Comparison of ENCODE assay signal across 9 cellular contexts in genomic region chr1:155051777-155052398, GRCh38. TPM values are rescaled to one million over a fixed set of nuclear protein-coding genes. Genes with fewer than 3 reads are reported as not detected.
DNase-seq lines count a peak whose midpoint lies in the region; ATAC-seq, FAIRE-seq and TF ChIP-seq lines count a peak whose summit lies in the region.
"Had no signal": no experiment of that assay in that cellular context is flagged by ENCODE, and none has a peak within 500 bp of the region (broad histone marks: within the 10 kb centered on the region; RNA-seq: fewer than 3 reads in every experiment).

No MANE protein-coding gene starts in this region.

- peak overlapping the region; percentile 52 for H3K4me3 ChIP-seq in Jurkat, Clone E6-1 (ENCODE audit: low read length)
- H3K4me3 ChIP-seq in K562 (peak overlapping the region; percentile 80), iPS-11a (ENCODE audit: low read depth, low read length) (peak overlapping the region; percentile 43), skeletal muscle cell (ENCODE audit: low read depth, low read length) (peak overlapping the region; percentile 83)

- WGBS in K562 (ENCODE audit: insufficient coverage, low coverage, missing lambda C conversion rate): 13% methylated on average over 17 of the region's 27 CpGs

- CTCF ChIA-PET in K562 (lab: Yijun Ruan, JAX; ENCODE audit: low intra/inter-chr PET ratio): no interaction called here

- no peak for TF ChIP-seq CTCF in K562 (IDR thresholded peaks at IDR 0.05 in 2 of 3, conservative IDR thresholded peaks at IDR 0.05 in 1 of 3; ENCODE audit: insufficient read depth in 2 of 3, low read depth in 1 of 3, low read length in 3 of 3)

- peak overlapping the region; percentile 81 for H3K4me2 ChIP-seq in K562 (ENCODE audit: insufficient read depth, low read length)

- H3K9me3 ChIP-seq in K562 (replicated peaks; ENCODE audit: control insufficient read depth, insufficient read depth, low read depth, low read length): no peaks in the 10 kb centered on the region

- H3K79me2 ChIP-seq in K562 (ENCODE audit: control insufficient read depth, insufficient read depth, low read length): peaks cover 19% of the 10 kb centered on the region

- H3K4me1 ChIP-seq in K562 (replicated peaks in 1 of 2; ENCODE audit: control insufficient read depth in 2 of 2, insufficient read depth in 2 of 2, low read length in 2 of 2): peaks cover 29 to 55% of the 10 kb centered on the region in 2 experiments

- H4K20me1 ChIP-seq in K562 (replicated peaks; ENCODE audit: control insufficient read depth, insufficient read depth, low read length): no peaks in the 10 kb centered on the region

- TF ChIP-seq POLR2A in K562 (conservative IDR thresholded peaks at IDR 0.05): no peak

- POLR2A ChIA-PET in K562 (lab: Yijun Ruan, JAX): interaction anchor here (0.8 to 1.7 kb wide), 2 partner anchors 41 to 57 kb away, joined by 5 to 6 read pairs; no protein-coding TSS in a partner anchor

- no TSS peak for BruUV-seq in K562 (replicated peaks; lab: Mats Ljungman, UMichigan)

- no peak for TF ChIP-seq RAD21 in K562 (CRISPR knock-in tag; conservative IDR thresholded peaks at IDR 0.05 in 1 of 2, IDR thresholded peaks at IDR 0.05 in 1 of 2)

- peaks cover 30% of the 10 kb centered on the region; the same call in 1 of the 3 replicates for H3K36me3 ChIP-seq in K562 (ENCODE audit: control insufficient read depth, insufficient read depth, low read length)

- H3K9me1 ChIP-seq in K562 (ENCODE audit: control insufficient read depth, insufficient read depth, low read length): no peaks in the 10 kb centered on the region

- no peak for TF ChIP-seq EP300 in K562 (IDR thresholded peaks at IDR 0.05; ENCODE audit: low read length)

- H2AFZ ChIP-seq in K562 (ENCODE audit: low read depth, low read length): peak overlapping the region; percentile 92

- ATAC-seq in K562 (peak; percentile 1; the same call in 2 of the 3 replicates), GM18519 (IDR thresholded peaks at IDR 0.05; ENCODE audit: low FRiP score, unreplicated experiment) (no peak)

- H3K27me3 ChIP-seq in K562 (ENCODE audit: control insufficient read depth in 2 of 2, insufficient read depth in 2 of 2, low read length in 2 of 2): no peaks in the 10 kb centered on the region

- no peak overlapping the region; the same call in 2 of the 3 replicates for H3K27ac ChIP-seq in K562 (ENCODE audit: extremely low read depth, low read depth, low read length)

- FAIRE-seq in K562 (lab: Jason Lieb, UNC): no peak

- intact Hi-C loops in K562 (cut with micrococcal nuclease): no loop called here

- DNase-seq in DMS153 (lab: John Stamatoyannopoulos, UW) (peak; percentile 26), DMS153 treated with DMSO at 0.1 percent for 48 hours (lab: John Stamatoyannopoulos, UW; ENCODE audit: unreplicated experiment) (no peak), T-helper 2 cell (peak in 3 of 5 experiments; percentile 18 to 72 (median 32)), K562 (ENCODE audit: extremely low read depth in 1 of 4, low spot score in 3 of 4) (peak in 1 of 4 experiments; percentile 37), skeletal muscle cell (ENCODE audit: low read depth) (no peak)
- DNase-seq in Jurkat, Clone E6-1 (ENCODE audit: low read depth, low spot score): no peak

- in situ Hi-C loops in K562 (cut with MboI): no loop called here

- H3K9ac ChIP-seq in K562 (ENCODE audit: insufficient read depth in 1 of 2, low read depth in 2 of 2, low read length in 2 of 2): peak overlapping the region; percentile 69 to 91

RNA-seq across cellular contexts. Expression of gene ADAM15, which starts 0.8 kb away (rescaled TPM):
- polyA plus RNA-seq in Jurkat, Clone E6-1 (2012; ENCODE audit: insufficient read depth, insufficient read length): 41.8 TPM
- total RNA-seq in K562 (2011; cell fraction: chromatin; rRNA removed; ENCODE audit: low replicate concordance): 77.6 and 286 TPM in 2 replicates
- total RNA-seq in K562 (2011; cell fraction: nucleolus; rRNA removed): 230 and 253 TPM in 2 replicates
- total RNA-seq in K562 (2011; cell fraction: nucleoplasm; rRNA removed): 121 and 122 TPM in 2 replicates
- total RNA-seq in K562 (2014; rRNA removed) (35.9 and 61.0 TPM in 2 replicates), K562 (2014; rRNA removed; fragmentation: Illumina TruSeq; extraction: Trizol) (10.1 and 15.2 TPM in 2 replicates), K562 (2015; rRNA removed; fragmentation: Illumina TruSeq; extraction: Trizol) (34.3 and 35.4 TPM in 2 replicates), K562 (2021) (67.8 and 72.3 TPM in 2 replicates)
- polyA plus RNA-seq in K562 (2011; rRNA removed) (29.8 and 54.7 TPM in 2 replicates), K562 (2014; fragmentation: Illumina TruSeq; extraction: Trizol) (32.8 and 39.7 TPM in 2 replicates), K562 (2014; fragmentation: Nextera tagmentation; extraction: Ambion mirVana) (1 to 10 TPM in 1 of 2 experiments, under 1 TPM in 1; 0.69 to 2.6 TPM), K562 (2014; rRNA removed) (53.2 and 66.2 TPM in 2 replicates)
- polyA plus RNA-seq in K562 (2011; cell fraction: cytosol; rRNA removed): 48.9 and 94.6 TPM in 2 replicates
- polyA plus RNA-seq in K562 (2011; cell fraction: nucleus; rRNA removed): 188 and 324 TPM in 2 replicates
- polyA plus RNA-seq in K562 (2012): 48.3 and 70.8 TPM in 2 replicates
- polyA minus RNA-seq in K562 (2011; rRNA and poly(A)+ RNA removed): 25.0 and 32.3 TPM in 2 replicates
- 58.9 and 76.8 TPM in 2 replicates for polyA minus RNA-seq in K562 (2011; cell fraction: cytosol; rRNA and poly(A)+ RNA removed)
- polyA minus RNA-seq in K562 (2011; cell fraction: nucleus; rRNA and poly(A)+ RNA removed): 56.0 and 61.5 TPM in 2 replicates

RNA-seq across cellular contexts. Expression of gene EFNA4, which starts 11.7 kb away (rescaled TPM):
- polyA plus RNA-seq in Jurkat, Clone E6-1 (2012; ENCODE audit: insufficient read depth, insufficient read length): 21.1 TPM
- 4.6 and 12.1 TPM in 2 replicates for total RNA-seq in K562 (2011; cell fraction: chromatin; rRNA removed; ENCODE audit: low replicate concordance)
- total RNA-seq in K562 (2011; cell fraction: nucleolus; rRNA removed): 12.6 and 17.5 TPM in 2 replicates
- total RNA-seq in K562 (2011; cell fraction: nucleoplasm; rRNA removed): 10.9 and 12.2 TPM in 2 replicates
- 7.4 and 10.6 TPM in 2 replicates for total RNA-seq in K562 (2014; rRNA removed)
- 2.0 and 2.9 TPM in 2 replicates for total RNA-seq in K562 (2014; rRNA removed; fragmentation: Illumina TruSeq; extraction: Trizol)
- total RNA-seq in K562 (2015; rRNA removed; fragmentation: Illumina TruSeq; extraction: Trizol): 5.7 and 5.9 TPM in 2 replicates
- total RNA-seq in K562 (2021): 4.7 and 6.1 TPM in 2 replicates
- 6.5 and 10.2 TPM in 2 replicates for polyA plus RNA-seq in K562 (2011; rRNA removed)
- polyA plus RNA-seq in K562 (2011; cell fraction: cytosol; rRNA removed): 11.8 and 12.2 TPM in 2 replicates
- 8.5 and 9.2 TPM in 2 replicates for polyA plus RNA-seq in K562 (2011; cell fraction: nucleus; rRNA removed)
- polyA plus RNA-seq in K562 (2012): 6.1 and 6.4 TPM in 2 replicates
- polyA plus RNA-seq in K562 (2014; fragmentation: Illumina TruSeq; extraction: Trizol): 6.1 and 6.2 TPM in 2 replicates
- under 1 TPM; 0.68 to 0.89 TPM for polyA plus RNA-seq in K562 (2014; fragmentation: Nextera tagmentation; extraction: Ambion mirVana)
- 5.9 and 6.5 TPM in 2 replicates for polyA plus RNA-seq in K562 (2014; rRNA removed)
- 2.5 and 5.7 TPM in 2 replicates for polyA minus RNA-seq in K562 (2011; rRNA and poly(A)+ RNA removed)
- 4.9 and 6.5 TPM in 2 replicates for polyA minus RNA-seq in K562 (2011; cell fraction: cytosol; rRNA and poly(A)+ RNA removed)
- polyA minus RNA-seq in K562 (2011; cell fraction: nucleus; rRNA and poly(A)+ RNA removed): 2.6 TPM in 2 replicates

RNA-seq across cellular contexts. Expression of gene DCST1, which starts 18.3 kb away (rescaled TPM):
- polyA plus RNA-seq in Jurkat, Clone E6-1 (2012; ENCODE audit: insufficient read depth, insufficient read length): not detected
- not detected in 2 replicates for total RNA-seq in K562 (2011; cell fraction: chromatin; rRNA removed; ENCODE audit: low replicate concordance)
- total RNA-seq in K562 (2011; cell fraction: nucleolus; rRNA removed): not detected in 2 replicates
- not detected in 2 replicates for total RNA-seq in K562 (2011; cell fraction: nucleoplasm; rRNA removed)
- total RNA-seq in K562 (2014; rRNA removed): not detected in 2 replicates
- total RNA-seq in K562 (2014; rRNA removed; fragmentation: Illumina TruSeq; extraction: Trizol): not detected in 2 replicates
- not detected in 2 replicates for total RNA-seq in K562 (2015; rRNA removed; fragmentation: Illumina TruSeq; extraction: Trizol)
- total RNA-seq in K562 (2021): not detected in 2 replicates
- not detected in 2 replicates for polyA plus RNA-seq in K562 (2011; rRNA removed)
- polyA plus RNA-seq in K562 (2011; cell fraction: cytosol; rRNA removed): not detected in 2 replicates
- polyA plus RNA-seq in K562 (2011; cell fraction: nucleus; rRNA removed): 0.08 and 0.10 TPM in 2 replicates
- polyA plus RNA-seq in K562 (2012): 0.15 TPM in 1 of 2 replicates, not detected in the other
- polyA plus RNA-seq in K562 (2014; fragmentation: Illumina TruSeq; extraction: Trizol): not detected in 2 replicates
- not detected for polyA plus RNA-seq in K562 (2014; fragmentation: Nextera tagmentation; extraction: Ambion mirVana)
- polyA plus RNA-seq in K562 (2014; rRNA removed): not detected in 2 replicates
- polyA minus RNA-seq in K562 (2011; rRNA and poly(A)+ RNA removed): not detected in 2 replicates
- polyA minus RNA-seq in K562 (2011; cell fraction: cytosol; rRNA and poly(A)+ RNA removed): not detected in 2 replicates
- polyA minus RNA-seq in K562 (2011; cell fraction: nucleus; rRNA and poly(A)+ RNA removed): not detected in 2 replicates
- total RNA-seq: glomerular endothelial cell had no signal

RNA-seq across cellular contexts. Expression of gene DCST2, which starts 18.3 kb away (rescaled TPM):
- polyA plus RNA-seq in Jurkat, Clone E6-1 (2012; ENCODE audit: insufficient read depth, insufficient read length): not detected
- 1.1 and 2.4 TPM in 2 replicates for total RNA-seq in K562 (2011; cell fraction: chromatin; rRNA removed; ENCODE audit: low replicate concordance)
- total RNA-seq in K562 (2011; cell fraction: nucleolus; rRNA removed): 1.3 and 1.7 TPM in 2 replicates
- total RNA-seq in K562 (2011; cell fraction: nucleoplasm; rRNA removed): 0.99 and 1.3 TPM in 2 replicates
- total RNA-seq in K562 (2014; rRNA removed) (0.12 TPM in 1 of 2 replicates, not detected in the other), K562 (2014; rRNA removed; fragmentation: Illumina TruSeq; extraction: Trizol) (0.11 TPM in 1 of 2 replicates, not detected in the other), K562 (2015; rRNA removed; fragmentation: Illumina TruSeq; extraction: Trizol) (0.11 TPM in 1 of 2 replicates, not detected in the other), K562 (2021) (0.09 and 0.40 TPM in 2 replicates)
- polyA plus RNA-seq in K562 (2011; rRNA removed) (0.49 and 1.1 TPM in 2 replicates), K562 (2014; fragmentation: Illumina TruSeq; extraction: Trizol) (0.10 TPM in 1 of 2 replicates, not detected in the other), K562 (2014; fragmentation: Nextera tagmentation; extraction: Ambion mirVana) (not detected), K562 (2014; rRNA removed) (0.22 and 0.37 TPM in 2 replicates)
- 0.30 and 0.40 TPM in 2 replicates for polyA plus RNA-seq in K562 (2011; cell fraction: cytosol; rRNA removed)
- 9.0 and 9.2 TPM in 2 replicates for polyA plus RNA-seq in K562 (2011; cell fraction: nucleus; rRNA removed)
- polyA plus RNA-seq in K562 (2012): 0.36 and 2.9 TPM in 2 replicates
- polyA minus RNA-seq in K562 (2011; rRNA and poly(A)+ RNA removed): 0.24 and 0.25 TPM in 2 replicates
- not detected in 2 replicates for polyA minus RNA-seq in K562 (2011; cell fraction: cytosol; rRNA and poly(A)+ RNA removed)
- 0.33 and 0.40 TPM in 2 replicates for polyA minus RNA-seq in K562 (2011; cell fraction: nucleus; rRNA and poly(A)+ RNA removed)

RNA-seq across cellular contexts. Expression of gene EFNA3, which starts 26.7 kb away (rescaled TPM):
- polyA plus RNA-seq in Jurkat, Clone E6-1 (2012; ENCODE audit: insufficient read depth, insufficient read length): 10.9 TPM
- 3.7 and 9.0 TPM in 2 replicates for total RNA-seq in K562 (2011; cell fraction: chromatin; rRNA removed; ENCODE audit: low replicate concordance)
- 11.2 and 12.4 TPM in 2 replicates for total RNA-seq in K562 (2011; cell fraction: nucleolus; rRNA removed)
- 8.1 and 10.5 TPM in 2 replicates for total RNA-seq in K562 (2011; cell fraction: nucleoplasm; rRNA removed)
- total RNA-seq in K562 (2014; rRNA removed) (4.5 and 8.6 TPM in 2 replicates), K562 (2014; rRNA removed; fragmentation: Illumina TruSeq; extraction: Trizol) (1.7 and 3.3 TPM in 2 replicates), K562 (2015; rRNA removed; fragmentation: Illumina TruSeq; extraction: Trizol) (4.7 and 4.9 TPM in 2 replicates), K562 (2021) (6.2 and 7.1 TPM in 2 replicates)
- polyA plus RNA-seq in K562 (2011; rRNA removed) (7.3 and 10.9 TPM in 2 replicates), K562 (2014; fragmentation: Illumina TruSeq; extraction: Trizol) (7.9 and 9.3 TPM in 2 replicates), K562 (2014; fragmentation: Nextera tagmentation; extraction: Ambion mirVana) (under 1 TPM; 0.59 to 0.63 TPM), K562 (2014; rRNA removed) (4.8 and 6.8 TPM in 2 replicates)
- polyA plus RNA-seq in K562 (2011; cell fraction: cytosol; rRNA removed): 10.9 and 15.6 TPM in 2 replicates
- 14.1 and 14.9 TPM in 2 replicates for polyA plus RNA-seq in K562 (2011; cell fraction: nucleus; rRNA removed)
- polyA plus RNA-seq in K562 (2012): 4.5 and 7.1 TPM in 2 replicates
- polyA minus RNA-seq in K562 (2011; rRNA and poly(A)+ RNA removed): 2.0 and 3.1 TPM in 2 replicates
- polyA minus RNA-seq in K562 (2011; cell fraction: cytosol; rRNA and poly(A)+ RNA removed): 5.5 and 6.3 TPM in 2 replicates
- polyA minus RNA-seq in K562 (2011; cell fraction: nucleus; rRNA and poly(A)+ RNA removed): 2.7 and 5.9 TPM in 2 replicates

Comparison
In these comparisons a context has a peak if more than half of its experiments do, and no peak if none do; other contexts are left out.
1. DNase-seq: peak in DMS153 (single experiment) and T-helper 2 cell (3 of 5); none in DMS153 treated with DMSO at 0.1 percent for 48 hours (single experiment), Jurkat, Clone E6-1 (single experiment) and skeletal muscle cell (single experiment).
2. Peak in every context shown above with its lines, with median percentiles within 50 percentile points of each other: H3K4me3 ChIP-seq.